ENCODE assay signal across 18 cellular contexts in genomic region chr1:41768538-41768937, GRCh38.
A peak's percentile ranks its signal among the peaks of the same experiment; 100 is the strongest.
DNase-seq lines count a peak whose midpoint lies in the region; ATAC-seq and TF ChIP-seq lines count a peak whose summit lies in the region.
"Had no signal": no experiment of that assay in that cellular context is flagged by ENCODE, and none has a peak within 500 bp of the region (broad histone marks: within the 10 kb centered on the region; RNA-seq: fewer than 3 reads in every experiment).

No MANE protein-coding gene starts in this region.

- no peak overlapping the region for H3K4me3 ChIP-seq in heart left ventricle
- no peak overlapping the region for H3K4me3 ChIP-seq in RWPE2 (ENCODE audit: severe bottlenecking)
- H3K4me3 ChIP-seq in upper lobe of right lung, result no peak overlapping the region
- H3K4me3 ChIP-seq in psoas muscle, result no peak overlapping the region
- H3K4me3 ChIP-seq: A549, HAP-1, tibial artery had no signal

- H3K27ac ChIP-seq in heart left ventricle (peak overlapping the region in 2 of 12 donors; percentile 12 to 78), RWPE2 (ENCODE audit: poor library complexity, severe bottlenecking) (peak overlapping the region; percentile 34), upper lobe of right lung (no peak overlapping the region), psoas muscle (no peak overlapping the region)
- H3K27ac ChIP-seq: A549, tibial artery, VCaP had no signal

- H3K36me3 ChIP-seq in heart left ventricle (no peaks in the 10 kb centered on the region), RWPE2 (ENCODE audit: low read depth) (no peaks in the 10 kb centered on the region), upper lobe of right lung (no peaks in the 10 kb centered on the region), psoas muscle (ENCODE audit: insufficient read depth in 1 of 2, low read depth in 1 of 2) (no peaks in the 10 kb centered on the region)
- H3K36me3 ChIP-seq: HAP-1, tibial artery had no signal

- TF ChIP-seq CTCF in heart left ventricle (IDR thresholded peaks at IDR 0.05), result no peak
- TF ChIP-seq CTCF in RWPE2 (IDR thresholded peaks at IDR 0.05; ENCODE audit: poor library complexity, severe bottlenecking), result no peak
- TF ChIP-seq CTCF in upper lobe of right lung (IDR thresholded peaks at IDR 0.05), result no peak
- TF ChIP-seq CTCF in psoas muscle (IDR thresholded peaks at IDR 0.05), result no peak

- peak in 3 of 4 donors; percentile 9 to 46 (median 34) for ATAC-seq in heart left ventricle
- no peak for ATAC-seq in Right ventricle myocardium superior (ENCODE audit: poor library complexity)
- ATAC-seq in RWPE2 (ENCODE audit: low read depth), result no peak
- peak; percentile 7 for ATAC-seq in left lobe of liver
- ATAC-seq in upper lobe of right lung, result peak; percentile 43
- ATAC-seq in psoas muscle, result no peak
- ATAC-seq in GM19351 (IDR thresholded peaks at IDR 0.05; ENCODE audit: unreplicated experiment), result no peak
- ATAC-seq: A549, right cardiac atrium had no signal

- H3K27me3 ChIP-seq in heart left ventricle (no peaks in the 10 kb centered on the region), RWPE2 (ENCODE audit: insufficient read depth, poor library complexity, severe bottlenecking) (no peaks in the 10 kb centered on the region), upper lobe of right lung (no peaks in the 10 kb centered on the region), psoas muscle (ENCODE audit: insufficient read depth in 3 of 3, low read length in 2 of 3) (no peaks in the 10 kb centered on the region)
- H3K27me3 ChIP-seq: tibial artery had no signal

- peaks cover 0 to 76% (median 30%) of the 10 kb centered on the region in 12 donors for H3K4me1 ChIP-seq in heart left ventricle
- peaks cover 10% of the 10 kb centered on the region for H3K4me1 ChIP-seq in RWPE2 (ENCODE audit: insufficient read depth, poor library complexity, severe bottlenecking)
- H3K4me1 ChIP-seq in upper lobe of right lung, result peaks cover 69% of the 10 kb centered on the region
- peaks cover 19% of the 10 kb centered on the region for H3K4me1 ChIP-seq in psoas muscle
- H3K4me1 ChIP-seq: A549, HAP-1 had no signal

- intact Hi-C loops in heart left ventricle (cut with DNase I) (no loop called here), Right ventricle myocardium superior (cut with DNase I) (no loop called here), upper lobe of right lung (cut with DNase I) (no loop called here), psoas muscle (cut with DNase I) (no loop called here)

- 57 to 74% (median 63%) methylated on average over 6 of the region's 6 CpGs for WGBS in heart left ventricle, 4 donors
- WGBS in psoas muscle, 3 donors, result 59 to 78% (median 66%) methylated on average over 6 of the region's 6 CpGs

- H3K9me3 ChIP-seq in heart left ventricle (no peaks in the 10 kb centered on the region), RWPE2 (ENCODE audit: severe bottlenecking) (no peaks in the 10 kb centered on the region), upper lobe of right lung (no peaks in the 10 kb centered on the region), psoas muscle (no peaks in the 10 kb centered on the region)
- H3K9me3 ChIP-seq: A549, HAP-1, tibial artery had no signal

- TF ChIP-seq POLR2A in heart left ventricle (IDR thresholded peaks at IDR 0.05), result no peak

- DNase-seq in heart left ventricle (no peak), Right ventricle myocardium superior (no peak), RWPE2 (ENCODE audit: low spot score) (no peak), left lobe of liver (ENCODE audit: low spot score) (no peak), upper lobe of right lung (no peak), psoas muscle (no peak), H4 (ENCODE audit: low spot score) (no peak)
- DNase-seq: activated gamma-delta T cell; foreskin melanocyte; NCI-H1105; NK-92 treated with Interleukin-12 subunit alpha and Interleukin-12 subunit beta, amount 100 ng/mL, for 24 hours; right cardiac atrium; stimulated activated CD4-positive, alpha-beta T cell treated with anti-CD3 and anti-CD28 coated beads, Interleukin-2, amount 100 ng/mL, for 24 hours had no signal

Comparison
In these comparisons a context has a peak if more than half of its experiments do, and no peak if none do; other contexts are left out.
1. ATAC-seq: peak in heart left ventricle (3 of 4), left lobe of liver (single experiment) and upper lobe of right lung (single experiment); none in Right ventricle myocardium superior (single experiment), RWPE2 (single experiment), psoas muscle (0 of 4) and GM19351 (single experiment).